Comparison of ENCODE assay signal across 8 cellular contexts in genomic region chr11:7986768-7987559, GRCh38. TPM values are rescaled to one million over a fixed set of nuclear protein-coding genes. Genes with fewer than 3 reads are reported as not detected.
A peak's percentile ranks its signal among the peaks of the same experiment; 100 is the strongest.
DNase-seq lines count a peak whose midpoint lies in the region; ATAC-seq, FAIRE-seq and TF ChIP-seq lines count a peak whose summit lies in the region.

A gene with protein sequence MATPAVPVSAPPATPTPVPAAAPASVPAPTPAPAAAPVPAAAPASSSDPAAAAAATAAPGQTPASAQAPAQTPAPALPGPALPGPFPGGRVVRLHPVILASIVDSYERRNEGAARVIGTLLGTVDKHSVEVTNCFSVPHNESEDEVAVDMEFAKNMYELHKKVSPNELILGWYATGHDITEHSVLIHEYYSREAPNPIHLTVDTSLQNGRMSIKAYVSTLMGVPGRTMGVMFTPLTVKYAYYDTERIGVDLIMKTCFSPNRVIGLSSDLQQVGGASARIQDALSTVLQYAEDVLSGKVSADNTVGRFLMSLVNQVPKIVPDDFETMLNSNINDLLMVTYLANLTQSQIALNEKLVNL (plus strand): TSS chr11:7987337. CDS start chr11:7987353, 16 bp downstream.

- H3K27me3 ChIP-seq in keratinocyte (ENCODE audit: control insufficient read depth, extremely low read depth, insufficient read depth, low read length) = no peaks in the 10 kb centered on the region

- TF ChIP-seq CTCF in keratinocyte (optimal IDR thresholded peaks at IDR 0.05 in 1 of 3, IDR thresholded peaks at IDR 0.05 in 1 of 3, conservative IDR thresholded peaks at IDR 0.05 in 1 of 3; ENCODE audit: extremely low read depth in 1 of 3, insufficient read depth in 2 of 3, low read length in 3 of 3) = peak; percentile 82 to 90 (median 84)

- H3K9ac ChIP-seq in keratinocyte (ENCODE audit: control insufficient read depth, extremely low read depth, insufficient read depth, low read length) = peak within 1 kb of the TSS; percentile 90

- peaks cover 43% of the 10 kb centered on the region for H3K79me2 ChIP-seq in keratinocyte (ENCODE audit: control insufficient read depth, insufficient read depth, low read length)

- DNase-seq in AML-193 (lab: John Stamatoyannopoulos, UW) (peak; percentile 97), NCI-H460 (ENCODE audit: extremely low read depth, low read depth) (peak; percentile 96), cerebellar nuclear complex (lab: John Stamatoyannopoulos, UW) (peak; percentile 50 to 95), keratinocyte (ENCODE audit: low read depth, low spot score) (peak; percentile 96)
- peak; percentile 78 for DNase-seq in activated CD4-positive, CD25-positive, alpha-beta regulatory T cell treated with anti-CD3 and anti-CD28 coated beads, Interleukin-2, amount 50 U/mL, for 72 hours
- DNase-seq in stimulated activated CD4-positive, alpha-beta T cell treated with anti-CD3 and anti-CD28 coated beads, Interleukin-15, amount 100 ng/mL, for 1 hour (ENCODE audit: low read depth in 1 of 2, low spot score in 1 of 2) = peak; percentile 68 to 76

- FAIRE-seq in keratinocyte (lab: Jason Lieb, UNC) = peak; percentile 94

- H3K9me1 ChIP-seq in keratinocyte (ENCODE audit: control insufficient read depth, extremely low read depth, insufficient read depth, low read length) = no peaks in the 10 kb centered on the region

- TF ChIP-seq POLR2A in GM19099 (IDR thresholded peaks at IDR 0.05; ENCODE audit: extremely low read depth, insufficient read length, low read depth) = peak; percentile 70

- H3K36me3 ChIP-seq in keratinocyte (ENCODE audit: control insufficient read depth in 2 of 2, extremely low read depth in 1 of 2, insufficient read depth in 2 of 2, low read length in 2 of 2) = peaks cover 5 to 12% of the 10 kb centered on the region in 2 experiments

- dilution Hi-C loops in keratinocyte (cut with MboI; ENCODE audit: extremely low pct_ligation_motif_present, low sequenced_read_pairs) = no loop called here

- peak within 1 kb of the TSS; percentile 93 for H2AFZ ChIP-seq in keratinocyte (ENCODE audit: control insufficient read depth, low read length)

- ATAC-seq in HG03432 (IDR thresholded peaks at IDR 0.05; ENCODE audit: unreplicated experiment) = peak; percentile 94

- H3K9me3 ChIP-seq in keratinocyte (ENCODE audit: control insufficient read depth, low read depth, low read length) = no peaks in the 10 kb centered on the region

- H3K4me3 ChIP-seq in keratinocyte (ENCODE audit: control insufficient read depth in 2 of 3, extremely low read depth in 1 of 3, insufficient read depth in 2 of 3, low read depth in 1 of 3, low read length in 3 of 3) = peak within 1 kb of the TSS; percentile 74 to 99 (median 94)

- H4K20me1 ChIP-seq in keratinocyte (ENCODE audit: control insufficient read depth, extremely low read depth, insufficient read depth, low read length) = no peaks in the 10 kb centered on the region

- peak within 1 kb of the TSS; percentile 94 for H3K4me2 ChIP-seq in keratinocyte (ENCODE audit: control insufficient read depth, extremely low read depth, insufficient read depth, low read depth, low read length)

- H3K4me1 ChIP-seq in keratinocyte (ENCODE audit: control insufficient read depth, extremely low read depth, insufficient read depth, low read length) = peaks cover 20% of the 10 kb centered on the region

- H3K27ac ChIP-seq in keratinocyte (ENCODE audit: control insufficient read depth, insufficient read depth, low read length) = peak within 1 kb of the TSS; percentile 78

RNA-seq across cellular contexts. Expression of the gene that starts here (rescaled TPM):
- 218 and 223 TPM in 2 replicates for total RNA-seq in NCI-H460 (2014; rRNA removed; shearing (Covaris generic))
- 119 and 121 TPM in 2 replicates for polyA plus RNA-seq in NCI-H460 (2014; cell fraction: nucleus; rRNA removed)
- 106 to 304 TPM (median 158 TPM) in 3 replicates for polyA plus RNA-seq in keratinocyte
- polyA plus RNA-seq in keratinocyte (2011; ENCODE audit: low read depth) = 365 TPM
- polyA plus RNA-seq in keratinocyte (2011; cell fraction: cytosol; rRNA removed) = 246 and 248 TPM in 2 replicates
- polyA plus RNA-seq in keratinocyte (2011; cell fraction: nucleus; rRNA removed) = 124 and 125 TPM in 2 replicates
- polyA plus RNA-seq in keratinocyte (2012; ENCODE audit: low replicate concordance) = 296 and 362 TPM in 2 replicates
- 169 to 252 TPM (median 221 TPM) in 3 replicates for polyA minus RNA-seq in keratinocyte
- 163 TPM for polyA minus RNA-seq in keratinocyte (2011; cell fraction: cytosol; rRNA and poly(A)+ RNA removed)
- 38.8 and 62.1 TPM in 2 replicates for polyA minus RNA-seq in keratinocyte (2011; cell fraction: nucleus; rRNA and poly(A)+ RNA removed)

Comparison
In these comparisons a context has a peak if more than half of its experiments do, and no peak if none do; other contexts are left out.
1. Peak in every context shown above with its lines: DNase-seq, ATAC-seq, H3K4me3 ChIP-seq and H3K27ac ChIP-seq.